Comparison of ENCODE assay signal across 1 cellular context in genomic region chr16:1375298-1375640, GRCh38.
TF ChIP-seq lines count a peak whose summit lies in the region.

No MANE protein-coding gene starts in this region.

TF ChIP-seq in K562, 482 proteins besides CTCF, POLR2A, EP300 and RAD21:
- TF ChIP-seq POLR2G (IDR thresholded peaks at IDR 0.05; ENCODE audit: low read depth, low read length) (peak; percentile 58), ZNF239 (CRISPR knock-in tag; IDR thresholded peaks at IDR 0.05) (no peak)
